12 cellular contexts compared by ENCODE assay signal in genomic region chr1:150283260-150283659, GRCh38. TPM values are rescaled to one million over a fixed set of nuclear protein-coding genes. Genes with fewer than 3 reads are reported as not detected.
DNase-seq lines count a peak whose midpoint lies in the region; ATAC-seq, FAIRE-seq and TF ChIP-seq lines count a peak whose summit lies in the region.
"Had no signal": no experiment of that assay in that cellular context is flagged by ENCODE, and none has a peak within 500 bp of the region (broad histone marks: within the 10 kb centered on the region; RNA-seq: fewer than 3 reads in every experiment).

No MANE protein-coding gene starts in this region.

- H3K36me3 Mint-ChIP-seq in type B pancreatic cell, result peaks cover 3% of the 10 kb centered on the region

- H3K36me3 ChIP-seq in heart left ventricle, result peaks cover 0 to 50% (median 21%) of the 10 kb centered on the region in 9 donors
- H3K36me3 ChIP-seq in bronchial epithelial cell (ENCODE audit: control insufficient read depth, insufficient read depth, low read length), result peaks cover 5% of the 10 kb centered on the region
- peaks cover 16% of the 10 kb centered on the region for H3K36me3 ChIP-seq in muscle layer of colon (ENCODE audit: insufficient read depth, low read length)

- H3K27ac ChIP-seq in heart left ventricle (peak overlapping the region in 9 of 12 donors; percentile 61 to 98 (median 93)), muscle layer of colon (ENCODE audit: low read depth, low read length) (peak overlapping the region; percentile 92)

- H3K4me1 Mint-ChIP-seq in type B pancreatic cell (ENCODE audit: unreplicated experiment), result peaks cover 22% of the 10 kb centered on the region

- H3K9me3 ChIP-seq in heart left ventricle, result no peaks in the 10 kb centered on the region
- H3K9me3 ChIP-seq in muscle layer of colon (ENCODE audit: low read length), result no peaks in the 10 kb centered on the region

- DNase-seq in heart left ventricle (no peak), Right ventricle myocardium superior (no peak), bronchial epithelial cell (ENCODE audit: low read depth) (no peak), type B pancreatic cell (ENCODE audit: extremely low spot score, unreplicated experiment) (no peak), kidney tubule cell (ENCODE audit: low spot score) (no peak), NCI-H1092 (lab: John Stamatoyannopoulos, UW) (no peak)
- DNase-seq: activated CD4-positive, alpha-beta T cell treated with anti-CD3 and anti-CD28 coated beads for 1 hour had no signal

- 78 to 86% (median 82%) methylated on average over 12 of the region's 12 CpGs for WGBS in heart left ventricle, 4 donors

- H3K4me1 ChIP-seq in heart left ventricle (peaks cover 0 to 34% (median 21%) of the 10 kb centered on the region in 12 donors), muscle layer of colon (ENCODE audit: insufficient read depth, low read length) (peaks cover 18% of the 10 kb centered on the region)

- H3K27ac Mint-ChIP-seq in type B pancreatic cell, result no peak overlapping the region

- H3K4me3 ChIP-seq in heart left ventricle (peak overlapping the region in 9 of 12 donors; percentile 58 to 98 (median 67)), bronchial epithelial cell (ENCODE audit: low read depth, low read length) (peak overlapping the region; percentile 67), muscle layer of colon (ENCODE audit: low read depth in 1 of 2, low read length in 2 of 2) (peak overlapping the region; percentile 71 to 86)

- H3K9ac ChIP-seq in muscle layer of colon (ENCODE audit: low read length), result peak overlapping the region; percentile 80

- no peaks in the 10 kb centered on the region for H3K27me3 ChIP-seq in heart left ventricle
- no peaks in the 10 kb centered on the region for H3K27me3 ChIP-seq in bronchial epithelial cell (ENCODE audit: control insufficient read depth, insufficient read depth, low read length)
- H3K27me3 ChIP-seq in muscle layer of colon (ENCODE audit: control insufficient read depth in 1 of 2, insufficient read depth in 2 of 2, low read length in 2 of 2), result no peaks in the 10 kb centered on the region

- ATAC-seq in heart left ventricle (no peak), Right ventricle myocardium superior (ENCODE audit: poor library complexity) (no peak), HG02759 (IDR thresholded peaks at IDR 0.05; ENCODE audit: unreplicated experiment) (no peak)

- intact Hi-C loops in heart left ventricle (cut with DNase I), result loop anchor here in 1 of 10 donors (5.0 kb wide), 1 partner anchor 79 kb away; the partner anchor contains the start of gene RPRD2
- intact Hi-C loops in Right ventricle myocardium superior (cut with DNase I), result no loop called here

- no peak for FAIRE-seq in bronchial epithelial cell (lab: Jason Lieb, UNC)
- FAIRE-seq: D721Med had no signal

- TF ChIP-seq POLR2A in heart left ventricle (IDR thresholded peaks at IDR 0.05), result no peak

- TF ChIP-seq CTCF in heart left ventricle (IDR thresholded peaks at IDR 0.05) (no peak), bronchial epithelial cell (IDR thresholded peaks at IDR 0.05; ENCODE audit: insufficient read depth, low read length, severe bottlenecking) (no peak), type B pancreatic cell (conservative IDR thresholded peaks at IDR 0.05) (no peak)

- no peaks in the 10 kb centered on the region for H3K9me3 Mint-ChIP-seq in type B pancreatic cell
- H3K9me3 Mint-ChIP-seq: dendritic cell treated with granulocyte-macrophage colony-stimulating factor and Interleukin-4, amounts not matched to agents 40 ng/mL and 50 ng/mL, for 4 days had no signal

- peak overlapping the region; percentile 92 for H3K4me3 Mint-ChIP-seq in type B pancreatic cell

- peaks cover 15% of the 10 kb centered on the region for H3K27me3 Mint-ChIP-seq in type B pancreatic cell

RNA-seq across cellular contexts. Expression of gene CIART, which starts 0.9 kb away (rescaled TPM):
- total RNA-seq in heart left ventricle, result 10 to 100 TPM in 4 of 9 donors, 1 to 10 TPM in 5; 2.3 to 23.9 (median 7.1) TPM
- 10 to 100 TPM in 1 of 2 donors, 1 to 10 TPM in 1; 4.1 to 15.0 TPM for polyA plus RNA-seq in heart left ventricle
- total RNA-seq in Right ventricle myocardium superior, result 11.8 TPM
- total RNA-seq in bronchial epithelial cell, result 2.9 and 6.4 TPM in 2 replicates
- 1.4 and 5.1 TPM in 2 replicates for total RNA-seq in type B pancreatic cell (ENCODE audit: low replicate concordance)

RNA-seq across cellular contexts. Expression of gene MRPS21, which starts 10.4 kb away (rescaled TPM):
- total RNA-seq in heart left ventricle (10 to 100 TPM; 44.5 to 77.2 (median 61.0) TPM), Right ventricle myocardium superior (71.2 TPM), bronchial epithelial cell (49.5 and 53.5 TPM in 2 replicates), type B pancreatic cell (ENCODE audit: low replicate concordance) (81.7 and 84.4 TPM in 2 replicates)
- 100 to 1,000 TPM in 1 of 2 donors, 10 to 100 TPM in 1; 64.2 to 139 TPM for polyA plus RNA-seq in heart left ventricle

RNA-seq across cellular contexts. Expression of gene C1orf54, which starts 10.7 kb away (rescaled TPM):
- total RNA-seq in heart left ventricle (10 to 100 TPM in 6 of 9 donors, 1 to 10 TPM in 3; 5.0 to 30.5 (median 10.7) TPM), Right ventricle myocardium superior (8.8 TPM), bronchial epithelial cell (0.53 and 1.3 TPM in 2 replicates), type B pancreatic cell (ENCODE audit: low replicate concordance) (3.8 and 29.6 TPM in 2 replicates)
- 10 to 100 TPM; 18.5 to 20.9 TPM for polyA plus RNA-seq in heart left ventricle

RNA-seq across cellular contexts. Expression of gene APH1A, which starts 14.4 kb away (rescaled TPM):
- total RNA-seq in heart left ventricle, result 100 to 1,000 TPM in 1 of 9 donors, 10 to 100 TPM in 8; 50.1 to 102 (median 59.8) TPM
- polyA plus RNA-seq in heart left ventricle, result 10 to 100 TPM; 53.9 to 97.8 TPM
- total RNA-seq in Right ventricle myocardium superior, result 53.6 TPM
- total RNA-seq in bronchial epithelial cell, result 148 and 170 TPM in 2 replicates
- 148 and 174 TPM in 2 replicates for total RNA-seq in type B pancreatic cell (ENCODE audit: low replicate concordance)

RNA-seq across cellular contexts. Expression of gene CA14, which starts 25.7 kb away (rescaled TPM):
- total RNA-seq in heart left ventricle, result 10 to 100 TPM in 1 of 9 donors, 1 to 10 TPM in 7, under 1 TPM in 1; 0.56 to 16.5 (median 4.2) TPM
- polyA plus RNA-seq in heart left ventricle, result 10 to 100 TPM in 1 of 2 donors, 1 to 10 TPM in 1; 3.1 to 22.2 TPM
- total RNA-seq in Right ventricle myocardium superior, result 14.0 TPM
- not detected in 2 replicates for total RNA-seq in bronchial epithelial cell
- total RNA-seq in type B pancreatic cell (ENCODE audit: low replicate concordance), result 0.43 and 42.9 TPM in 2 replicates
- total RNA-seq: lung microvascular endothelial cell had no signal
